ENCODE assay signal across 1 cellular context in the genomic region with DNA sequence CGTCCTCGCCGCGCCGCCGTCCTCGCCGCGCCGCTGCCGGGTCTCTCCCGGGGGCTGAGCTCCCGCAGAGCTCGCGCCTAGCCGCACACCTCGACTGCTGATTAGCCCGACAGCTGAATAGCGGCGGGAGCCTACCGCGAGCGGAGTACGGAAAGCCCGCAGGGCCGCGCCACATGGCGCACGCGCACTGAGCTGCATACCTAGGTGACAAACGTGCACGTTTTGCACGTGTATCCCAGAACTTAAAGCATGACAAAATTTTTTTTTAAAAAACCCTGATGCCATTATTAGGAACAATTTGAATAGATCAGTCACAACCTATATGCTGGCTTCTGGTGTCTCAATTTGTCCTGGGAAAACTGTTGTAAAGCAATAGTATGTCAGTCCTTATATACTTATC.
TF ChIP-seq lines count a peak whose summit lies in the region.

A gene with protein sequence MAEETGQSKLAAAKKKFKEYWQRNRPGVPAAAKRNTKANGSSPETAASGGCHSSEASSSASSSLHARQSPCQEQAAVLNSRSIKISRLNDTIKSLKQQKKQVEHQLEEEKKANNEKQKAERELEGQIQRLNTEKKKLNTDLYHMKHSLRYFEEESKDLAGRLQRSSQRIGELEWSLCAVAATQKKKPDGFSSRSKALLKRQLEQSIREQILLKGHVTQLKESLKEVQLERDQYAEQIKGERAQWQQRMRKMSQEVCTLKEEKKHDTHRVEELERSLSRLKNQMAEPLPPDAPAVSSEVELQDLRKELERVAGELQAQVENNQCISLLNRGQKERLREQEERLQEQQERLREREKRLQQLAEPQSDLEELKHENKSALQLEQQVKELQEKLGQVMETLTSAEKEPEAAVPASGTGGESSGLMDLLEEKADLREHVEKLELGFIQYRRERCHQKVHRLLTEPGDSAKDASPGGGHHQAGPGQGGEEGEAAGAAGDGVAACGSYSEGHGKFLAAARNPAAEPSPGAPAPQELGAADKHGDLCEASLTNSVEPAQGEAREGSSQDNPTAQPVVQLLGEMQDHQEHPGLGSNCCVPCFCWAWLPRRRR (minus strand): TSS at position 122 of the 400 bp plus-strand sequence. CDS start 48,117 bp downstream, outside the sequence.

TF ChIP-seq in WTC11, 78 proteins besides CTCF, POLR2A, EP300 and RAD21 (continued from another document and continues in another):
- TF ChIP-seq NFYB (CRISPR knock-in tag; conservative IDR thresholded peaks at IDR 0.05; ENCODE audit: low read depth) (no peak), FOXJ3 (CRISPR knock-in tag; IDR thresholded peaks at IDR 0.05; ENCODE audit: borderline replicate concordance) (no peak), MYBL2 (CRISPR knock-in tag; IDR thresholded peaks at IDR 0.05) (peak; percentile 66; the same call in 1 of the 2 replicates), ATF1 (CRISPR knock-in tag; IDR thresholded peaks at IDR 0.05) (no peak), CREM (CRISPR knock-in tag; IDR thresholded peaks at IDR 0.05) (no peak), ZNF219 (CRISPR knock-in tag; IDR thresholded peaks at IDR 0.05; ENCODE audit: borderline replicate concordance) (no peak), ZNF138 (CRISPR knock-in tag; conservative IDR thresholded peaks at IDR 0.05) (no peak), SOX15 (CRISPR knock-in tag; IDR thresholded peaks at IDR 0.05) (no peak), FOXK1 (CRISPR knock-in tag; IDR thresholded peaks at IDR 0.05) (peak; percentile 32; the same call in 1 of the 2 replicates), ZNF671 (CRISPR knock-in tag; IDR thresholded peaks at IDR 0.05) (no peak), GABPB1 (CRISPR knock-in tag; IDR thresholded peaks at IDR 0.05) (peak; percentile 37; the same call in 1 of the 2 replicates)
- TF ChIP-seq, protein P1, sequence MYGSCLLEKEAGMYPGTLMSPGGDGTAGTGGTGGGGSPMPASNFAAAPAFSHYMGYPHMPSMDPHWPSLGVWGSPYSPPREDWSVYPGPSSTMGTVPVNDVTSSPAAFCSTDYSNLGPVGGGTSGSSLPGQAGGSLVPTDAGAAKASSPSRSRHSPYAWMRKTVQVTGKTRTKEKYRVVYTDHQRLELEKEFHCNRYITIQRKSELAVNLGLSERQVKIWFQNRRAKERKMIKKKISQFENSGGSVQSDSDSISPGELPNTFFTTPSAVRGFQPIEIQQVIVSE (CRISPR knock-in tag; IDR thresholded peaks at IDR 0.05; ENCODE audit: borderline replicate concordance) = no peak
- TF ChIP-seq, protein P2, sequence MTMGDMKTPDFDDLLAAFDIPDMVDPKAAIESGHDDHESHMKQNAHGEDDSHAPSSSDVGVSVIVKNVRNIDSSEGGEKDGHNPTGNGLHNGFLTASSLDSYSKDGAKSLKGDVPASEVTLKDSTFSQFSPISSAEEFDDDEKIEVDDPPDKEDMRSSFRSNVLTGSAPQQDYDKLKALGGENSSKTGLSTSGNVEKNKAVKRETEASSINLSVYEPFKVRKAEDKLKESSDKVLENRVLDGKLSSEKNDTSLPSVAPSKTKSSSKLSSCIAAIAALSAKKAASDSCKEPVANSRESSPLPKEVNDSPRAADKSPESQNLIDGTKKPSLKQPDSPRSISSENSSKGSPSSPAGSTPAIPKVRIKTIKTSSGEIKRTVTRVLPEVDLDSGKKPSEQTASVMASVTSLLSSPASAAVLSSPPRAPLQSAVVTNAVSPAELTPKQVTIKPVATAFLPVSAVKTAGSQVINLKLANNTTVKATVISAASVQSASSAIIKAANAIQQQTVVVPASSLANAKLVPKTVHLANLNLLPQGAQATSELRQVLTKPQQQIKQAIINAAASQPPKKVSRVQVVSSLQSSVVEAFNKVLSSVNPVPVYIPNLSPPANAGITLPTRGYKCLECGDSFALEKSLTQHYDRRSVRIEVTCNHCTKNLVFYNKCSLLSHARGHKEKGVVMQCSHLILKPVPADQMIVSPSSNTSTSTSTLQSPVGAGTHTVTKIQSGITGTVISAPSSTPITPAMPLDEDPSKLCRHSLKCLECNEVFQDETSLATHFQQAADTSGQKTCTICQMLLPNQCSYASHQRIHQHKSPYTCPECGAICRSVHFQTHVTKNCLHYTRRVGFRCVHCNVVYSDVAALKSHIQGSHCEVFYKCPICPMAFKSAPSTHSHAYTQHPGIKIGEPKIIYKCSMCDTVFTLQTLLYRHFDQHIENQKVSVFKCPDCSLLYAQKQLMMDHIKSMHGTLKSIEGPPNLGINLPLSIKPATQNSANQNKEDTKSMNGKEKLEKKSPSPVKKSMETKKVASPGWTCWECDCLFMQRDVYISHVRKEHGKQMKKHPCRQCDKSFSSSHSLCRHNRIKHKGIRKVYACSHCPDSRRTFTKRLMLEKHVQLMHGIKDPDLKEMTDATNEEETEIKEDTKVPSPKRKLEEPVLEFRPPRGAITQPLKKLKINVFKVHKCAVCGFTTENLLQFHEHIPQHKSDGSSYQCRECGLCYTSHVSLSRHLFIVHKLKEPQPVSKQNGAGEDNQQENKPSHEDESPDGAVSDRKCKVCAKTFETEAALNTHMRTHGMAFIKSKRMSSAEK (CRISPR knock-in tag; IDR thresholded peaks at IDR 0.05; ENCODE audit: borderline replicate concordance) = no peak
- TF ChIP-seq, protein P3, sequence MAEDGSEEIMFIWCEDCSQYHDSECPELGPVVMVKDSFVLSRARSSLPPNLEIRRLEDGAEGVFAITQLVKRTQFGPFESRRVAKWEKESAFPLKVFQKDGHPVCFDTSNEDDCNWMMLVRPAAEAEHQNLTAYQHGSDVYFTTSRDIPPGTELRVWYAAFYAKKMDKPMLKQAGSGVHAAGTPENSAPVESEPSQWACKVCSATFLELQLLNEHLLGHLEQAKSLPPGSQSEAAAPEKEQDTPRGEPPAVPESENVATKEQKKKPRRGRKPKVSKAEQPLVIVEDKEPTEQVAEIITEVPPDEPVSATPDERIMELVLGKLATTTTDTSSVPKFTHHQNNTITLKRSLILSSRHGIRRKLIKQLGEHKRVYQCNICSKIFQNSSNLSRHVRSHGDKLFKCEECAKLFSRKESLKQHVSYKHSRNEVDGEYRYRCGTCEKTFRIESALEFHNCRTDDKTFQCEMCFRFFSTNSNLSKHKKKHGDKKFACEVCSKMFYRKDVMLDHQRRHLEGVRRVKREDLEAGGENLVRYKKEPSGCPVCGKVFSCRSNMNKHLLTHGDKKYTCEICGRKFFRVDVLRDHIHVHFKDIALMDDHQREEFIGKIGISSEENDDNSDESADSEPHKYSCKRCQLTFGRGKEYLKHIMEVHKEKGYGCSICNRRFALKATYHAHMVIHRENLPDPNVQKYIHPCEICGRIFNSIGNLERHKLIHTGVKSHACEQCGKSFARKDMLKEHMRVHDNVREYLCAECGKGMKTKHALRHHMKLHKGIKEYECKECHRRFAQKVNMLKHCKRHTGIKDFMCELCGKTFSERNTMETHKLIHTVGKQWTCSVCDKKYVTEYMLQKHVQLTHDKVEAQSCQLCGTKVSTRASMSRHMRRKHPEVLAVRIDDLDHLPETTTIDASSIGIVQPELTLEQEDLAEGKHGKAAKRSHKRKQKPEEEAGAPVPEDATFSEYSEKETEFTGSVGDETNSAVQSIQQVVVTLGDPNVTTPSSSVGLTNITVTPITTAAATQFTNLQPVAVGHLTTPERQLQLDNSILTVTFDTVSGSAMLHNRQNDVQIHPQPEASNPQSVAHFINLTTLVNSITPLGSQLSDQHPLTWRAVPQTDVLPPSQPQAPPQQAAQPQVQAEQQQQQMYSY (CRISPR knock-in tag; IDR thresholded peaks at IDR 0.05) = no peak
- TF ChIP-seq, protein P4, sequence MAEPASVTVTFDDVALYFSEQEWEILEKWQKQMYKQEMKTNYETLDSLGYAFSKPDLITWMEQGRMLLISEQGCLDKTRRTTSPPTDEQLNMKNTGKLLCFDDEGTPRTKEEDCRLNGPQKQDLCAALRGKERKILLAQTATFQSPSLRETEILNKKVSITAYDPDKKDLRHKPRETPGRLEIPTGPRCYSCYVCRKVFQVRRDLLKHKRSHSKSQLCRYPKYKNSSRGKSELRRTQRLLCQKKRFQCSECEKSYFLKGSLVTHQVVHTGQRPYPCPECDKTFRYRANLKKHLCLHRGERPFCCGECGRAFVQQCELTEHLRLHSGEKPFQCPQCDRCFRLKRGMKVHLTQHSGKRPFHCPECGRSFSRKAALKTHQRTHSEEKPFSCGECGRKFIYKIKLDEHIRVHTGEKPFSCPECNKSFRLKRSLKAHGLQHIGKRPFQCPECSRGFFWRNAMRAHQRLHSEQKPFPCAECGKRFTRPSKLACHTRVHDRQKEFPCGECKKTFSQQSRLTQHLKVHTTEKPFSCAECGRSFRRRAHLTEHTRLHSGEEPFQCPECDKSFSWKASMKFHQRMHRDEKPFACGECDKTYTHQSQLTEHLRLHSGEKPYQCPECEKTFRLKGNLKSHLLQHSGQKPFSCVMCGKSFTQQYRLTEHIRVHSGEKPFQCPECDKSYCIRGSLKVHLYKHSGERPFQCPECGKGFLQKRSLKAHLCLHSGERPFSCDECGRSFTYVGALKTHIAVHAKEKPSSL (CRISPR knock-in tag; conservative IDR thresholded peaks at IDR 0.05) = no peak
- TF ChIP-seq, protein P5, sequence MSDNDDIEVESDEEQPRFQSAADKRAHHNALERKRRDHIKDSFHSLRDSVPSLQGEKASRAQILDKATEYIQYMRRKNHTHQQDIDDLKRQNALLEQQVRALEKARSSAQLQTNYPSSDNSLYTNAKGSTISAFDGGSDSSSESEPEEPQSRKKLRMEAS (CRISPR knock-in tag; IDR thresholded peaks at IDR 0.05) = peak; percentile 74; the same call in 1 of the 2 replicates
- TF ChIP-seq, protein P6, sequence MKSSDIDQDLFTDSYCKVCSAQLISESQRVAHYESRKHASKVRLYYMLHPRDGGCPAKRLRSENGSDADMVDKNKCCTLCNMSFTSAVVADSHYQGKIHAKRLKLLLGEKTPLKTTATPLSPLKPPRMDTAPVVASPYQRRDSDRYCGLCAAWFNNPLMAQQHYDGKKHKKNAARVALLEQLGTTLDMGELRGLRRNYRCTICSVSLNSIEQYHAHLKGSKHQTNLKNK (CRISPR knock-in tag; IDR thresholded peaks at IDR 0.05) = no peak
- TF ChIP-seq, protein P7, sequence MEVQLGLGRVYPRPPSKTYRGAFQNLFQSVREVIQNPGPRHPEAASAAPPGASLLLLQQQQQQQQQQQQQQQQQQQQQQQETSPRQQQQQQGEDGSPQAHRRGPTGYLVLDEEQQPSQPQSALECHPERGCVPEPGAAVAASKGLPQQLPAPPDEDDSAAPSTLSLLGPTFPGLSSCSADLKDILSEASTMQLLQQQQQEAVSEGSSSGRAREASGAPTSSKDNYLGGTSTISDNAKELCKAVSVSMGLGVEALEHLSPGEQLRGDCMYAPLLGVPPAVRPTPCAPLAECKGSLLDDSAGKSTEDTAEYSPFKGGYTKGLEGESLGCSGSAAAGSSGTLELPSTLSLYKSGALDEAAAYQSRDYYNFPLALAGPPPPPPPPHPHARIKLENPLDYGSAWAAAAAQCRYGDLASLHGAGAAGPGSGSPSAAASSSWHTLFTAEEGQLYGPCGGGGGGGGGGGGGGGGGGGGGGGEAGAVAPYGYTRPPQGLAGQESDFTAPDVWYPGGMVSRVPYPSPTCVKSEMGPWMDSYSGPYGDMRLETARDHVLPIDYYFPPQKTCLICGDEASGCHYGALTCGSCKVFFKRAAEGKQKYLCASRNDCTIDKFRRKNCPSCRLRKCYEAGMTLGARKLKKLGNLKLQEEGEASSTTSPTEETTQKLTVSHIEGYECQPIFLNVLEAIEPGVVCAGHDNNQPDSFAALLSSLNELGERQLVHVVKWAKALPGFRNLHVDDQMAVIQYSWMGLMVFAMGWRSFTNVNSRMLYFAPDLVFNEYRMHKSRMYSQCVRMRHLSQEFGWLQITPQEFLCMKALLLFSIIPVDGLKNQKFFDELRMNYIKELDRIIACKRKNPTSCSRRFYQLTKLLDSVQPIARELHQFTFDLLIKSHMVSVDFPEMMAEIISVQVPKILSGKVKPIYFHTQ (CRISPR knock-in tag; IDR thresholded peaks at IDR 0.05) = no peak
- TF ChIP-seq, protein P8, sequence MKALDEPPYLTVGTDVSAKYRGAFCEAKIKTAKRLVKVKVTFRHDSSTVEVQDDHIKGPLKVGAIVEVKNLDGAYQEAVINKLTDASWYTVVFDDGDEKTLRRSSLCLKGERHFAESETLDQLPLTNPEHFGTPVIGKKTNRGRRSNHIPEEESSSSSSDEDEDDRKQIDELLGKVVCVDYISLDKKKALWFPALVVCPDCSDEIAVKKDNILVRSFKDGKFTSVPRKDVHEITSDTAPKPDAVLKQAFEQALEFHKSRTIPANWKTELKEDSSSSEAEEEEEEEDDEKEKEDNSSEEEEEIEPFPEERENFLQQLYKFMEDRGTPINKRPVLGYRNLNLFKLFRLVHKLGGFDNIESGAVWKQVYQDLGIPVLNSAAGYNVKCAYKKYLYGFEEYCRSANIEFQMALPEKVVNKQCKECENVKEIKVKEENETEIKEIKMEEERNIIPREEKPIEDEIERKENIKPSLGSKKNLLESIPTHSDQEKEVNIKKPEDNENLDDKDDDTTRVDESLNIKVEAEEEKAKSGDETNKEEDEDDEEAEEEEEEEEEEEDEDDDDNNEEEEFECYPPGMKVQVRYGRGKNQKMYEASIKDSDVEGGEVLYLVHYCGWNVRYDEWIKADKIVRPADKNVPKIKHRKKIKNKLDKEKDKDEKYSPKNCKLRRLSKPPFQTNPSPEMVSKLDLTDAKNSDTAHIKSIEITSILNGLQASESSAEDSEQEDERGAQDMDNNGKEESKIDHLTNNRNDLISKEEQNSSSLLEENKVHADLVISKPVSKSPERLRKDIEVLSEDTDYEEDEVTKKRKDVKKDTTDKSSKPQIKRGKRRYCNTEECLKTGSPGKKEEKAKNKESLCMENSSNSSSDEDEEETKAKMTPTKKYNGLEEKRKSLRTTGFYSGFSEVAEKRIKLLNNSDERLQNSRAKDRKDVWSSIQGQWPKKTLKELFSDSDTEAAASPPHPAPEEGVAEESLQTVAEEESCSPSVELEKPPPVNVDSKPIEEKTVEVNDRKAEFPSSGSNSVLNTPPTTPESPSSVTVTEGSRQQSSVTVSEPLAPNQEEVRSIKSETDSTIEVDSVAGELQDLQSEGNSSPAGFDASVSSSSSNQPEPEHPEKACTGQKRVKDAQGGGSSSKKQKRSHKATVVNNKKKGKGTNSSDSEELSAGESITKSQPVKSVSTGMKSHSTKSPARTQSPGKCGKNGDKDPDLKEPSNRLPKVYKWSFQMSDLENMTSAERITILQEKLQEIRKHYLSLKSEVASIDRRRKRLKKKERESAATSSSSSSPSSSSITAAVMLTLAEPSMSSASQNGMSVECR (CRISPR knock-in tag; IDR thresholded peaks at IDR 0.05; ENCODE audit: borderline replicate concordance) = 0 out of 2 replicates have a peak, but pooled peaks have one; percentile 49
- TF ChIP-seq, protein P9, sequence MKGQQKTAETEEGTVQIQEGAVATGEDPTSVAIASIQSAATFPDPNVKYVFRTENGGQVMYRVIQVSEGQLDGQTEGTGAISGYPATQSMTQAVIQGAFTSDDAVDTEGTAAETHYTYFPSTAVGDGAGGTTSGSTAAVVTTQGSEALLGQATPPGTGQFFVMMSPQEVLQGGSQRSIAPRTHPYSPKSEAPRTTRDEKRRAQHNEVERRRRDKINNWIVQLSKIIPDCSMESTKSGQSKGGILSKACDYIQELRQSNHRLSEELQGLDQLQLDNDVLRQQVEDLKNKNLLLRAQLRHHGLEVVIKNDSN (CRISPR knock-in tag; IDR thresholded peaks at IDR 0.05) = peak; percentile 42; the same call in 1 of the 2 replicates
